ENCODE assay signal across 1 cellular context in genomic region chr19:1046117-1046626, GRCh38.
TF ChIP-seq lines count a peak whose summit lies in the region.

No MANE protein-coding gene starts in this region.

TF ChIP-seq in HepG2, 621 proteins besides CTCF, POLR2A, EP300 and RAD21 (continues in another document):
- TF ChIP-seq ZC3H4 (CRISPR knock-in tag; IDR thresholded peaks at IDR 0.05; ENCODE audit: borderline replicate concordance) (no peak), MYC (CRISPR knock-in tag; IDR thresholded peaks at IDR 0.05; ENCODE audit: borderline replicate concordance) (peak; percentile 68; the same call in 1 of the 2 replicates), TAF15 (IDR thresholded peaks at IDR 0.05; ENCODE audit: low read depth, low read length, poor library complexity, severe bottlenecking) (peak; percentile 44), SALL1 (CRISPR knock-in tag; IDR thresholded peaks at IDR 0.05) (peak; percentile 70), MTA1 (CRISPR knock-in tag; IDR thresholded peaks at IDR 0.05; ENCODE audit: borderline replicate concordance) (peak; percentile 87; the same call in 1 of the 2 replicates), KDM2A (CRISPR knock-in tag; IDR thresholded peaks at IDR 0.05; ENCODE audit: borderline replicate concordance, low read depth) (no peak), FOXA3 (CRISPR knock-in tag; IDR thresholded peaks at IDR 0.05) (0 out of 2 replicates have a peak, but pooled peaks have one; percentile 13), ZNF772 (CRISPR knock-in tag; IDR thresholded peaks at IDR 0.05) (0 out of 2 replicates have a peak, but pooled peaks have one; percentile 41), KDM5B (CRISPR knock-in tag; IDR thresholded peaks at IDR 0.05; ENCODE audit: borderline replicate concordance) (0 out of 2 replicates have a peak, but pooled peaks have one; percentile 58), ZFP37 (CRISPR knock-in tag; IDR thresholded peaks at IDR 0.05; ENCODE audit: borderline replicate concordance) (peak; percentile 71; the same call in 1 of the 2 replicates), ZNF546 (CRISPR knock-in tag; conservative IDR thresholded peaks at IDR 0.05) (no peak), TFAP4 (IDR thresholded peaks at IDR 0.05; ENCODE audit: borderline replicate concordance, low read depth) (no peak), GMEB1 (CRISPR knock-in tag; IDR thresholded peaks at IDR 0.05; ENCODE audit: borderline replicate concordance) (peak; percentile 41; the same call in 1 of the 2 replicates), THAP11 (CRISPR knock-in tag; IDR thresholded peaks at IDR 0.05) (no peak), BATF2 (CRISPR knock-in tag; IDR thresholded peaks at IDR 0.05) (no peak), ZHX2 (IDR thresholded peaks at IDR 0.05; ENCODE audit: low read depth) (0 out of 2 replicates have a peak, but pooled peaks have one; percentile 28), ZHX2 (CRISPR knock-in tag; IDR thresholded peaks at IDR 0.05; ENCODE audit: borderline replicate concordance) (no peak), NFAT5 (CRISPR knock-in tag; IDR thresholded peaks at IDR 0.05) (no peak), ARID3A (IDR thresholded peaks at IDR 0.05; ENCODE audit: low read depth, low read length) (no peak), ZNF30 (CRISPR knock-in tag; IDR thresholded peaks at IDR 0.05) (no peak), PAF1 (CRISPR knock-in tag; IDR thresholded peaks at IDR 0.05) (no peak), ZSCAN5A (CRISPR knock-in tag; IDR thresholded peaks at IDR 0.05; ENCODE audit: borderline replicate concordance) (no peak), FUBP1 (CRISPR knock-in tag; IDR thresholded peaks at IDR 0.05; ENCODE audit: borderline replicate concordance) (no peak), ZMYM4 (CRISPR knock-in tag; IDR thresholded peaks at IDR 0.05) (no peak; the same call in 1 of the 2 replicates), ATM (IDR thresholded peaks at IDR 0.05; ENCODE audit: borderline replicate concordance) (no peak), ZNF33B (CRISPR knock-in tag; IDR thresholded peaks at IDR 0.05) (peak; percentile 70; the same call in 1 of the 2 replicates), ZNF777 (CRISPR knock-in tag; IDR thresholded peaks at IDR 0.05) (peak; percentile 44; the same call in 1 of the 2 replicates), STAT6 (CRISPR knock-in tag; IDR thresholded peaks at IDR 0.05; ENCODE audit: borderline replicate concordance) (no peak), SOX13 (IDR thresholded peaks at IDR 0.05) (no peak), SOX13 (CRISPR knock-in tag; conservative IDR thresholded peaks at IDR 0.05 in 1 of 2, IDR thresholded peaks at IDR 0.05 in 1 of 2) (0 out of 4 replicates have a peak, but pooled peaks of 1 of the 2 experiments have one; percentile 17), ARNT (IDR thresholded peaks at IDR 0.05) (no peak)
